1 cellular context compared by ENCODE assay signal in the genomic region with DNA sequence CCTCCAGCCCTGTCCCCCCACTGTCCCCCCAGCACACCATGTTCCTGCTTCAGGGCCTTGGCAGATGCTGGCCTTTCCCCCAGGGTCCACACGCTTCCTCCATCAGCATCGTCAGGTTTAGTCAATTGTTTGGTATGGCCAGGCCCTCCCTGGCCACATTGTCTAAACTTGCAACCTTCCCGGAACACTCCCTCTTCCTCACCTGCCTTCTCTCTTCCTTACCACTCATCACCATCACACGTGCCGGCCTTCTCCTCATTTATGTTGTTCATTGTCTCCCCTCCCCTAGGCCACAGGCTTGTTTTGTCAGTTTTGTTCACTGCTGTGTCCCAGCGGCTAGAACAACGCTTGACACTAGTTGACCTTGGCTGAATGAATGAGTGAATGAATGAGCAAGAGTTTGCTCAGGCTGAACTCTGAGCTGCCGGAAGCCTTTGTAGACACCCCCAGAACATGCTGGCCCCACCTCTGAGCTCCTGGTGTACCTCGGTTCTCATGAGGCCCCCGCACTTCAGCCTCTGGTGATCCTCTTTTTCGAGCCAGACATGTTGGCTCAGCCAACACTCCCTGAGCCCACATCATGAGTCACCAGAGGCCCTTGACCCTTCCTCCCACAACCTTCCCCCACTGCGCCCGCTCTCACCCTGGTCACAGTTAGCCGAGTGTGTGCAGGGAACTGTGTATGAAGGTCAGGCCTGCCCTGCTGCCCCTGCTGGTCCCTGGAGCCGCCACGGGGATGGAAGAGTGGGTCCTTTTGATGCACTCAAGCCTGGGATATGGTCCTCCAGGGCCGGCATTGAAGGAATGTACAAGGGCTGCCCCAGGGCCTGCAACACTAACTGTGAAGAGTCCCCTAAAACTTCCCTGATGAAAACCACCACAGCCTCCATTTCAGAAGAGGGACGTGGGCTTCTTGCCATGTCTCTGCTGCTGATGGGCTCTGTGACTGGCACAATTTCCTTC.
A peak's percentile ranks its signal among the peaks of the same experiment; 100 is the strongest.
TF ChIP-seq lines count a peak whose summit lies in the region.

No MANE protein-coding gene starts in this region.

TF ChIP-seq in K562, 482 proteins besides CTCF, POLR2A, EP300 and RAD21 (continued from another document and continues in another):
- TF ChIP-seq GATAD2A (IDR thresholded peaks at IDR 0.05) (peak; percentile 49; the same call in 1 of the 2 replicates), ZNF584 (CRISPR knock-in tag; IDR thresholded peaks at IDR 0.05; ENCODE audit: low read depth) (peak; percentile 81), RCOR1 (IDR thresholded peaks at IDR 0.05; ENCODE audit: borderline replicate concordance in 1 of 2, low read depth in 2 of 2, low read length in 2 of 2) (peak in 1 of 2 experiments; percentile 55; a peak in 2 of 4 replicates), CXXC5 (CRISPR knock-in tag; IDR thresholded peaks at IDR 0.05) (peak; percentile 19; the same call in 1 of the 2 replicates), CREM (IDR thresholded peaks at IDR 0.05; ENCODE audit: low read depth) (peak; percentile 75; the same call in 1 of the 2 replicates), ELF4 (CRISPR knock-in tag; IDR thresholded peaks at IDR 0.05) (peak; percentile 58; the same call in 1 of the 2 replicates), MTA1 (IDR thresholded peaks at IDR 0.05; ENCODE audit: borderline replicate concordance) (no peak), GTF2A2 (tag; IDR thresholded peaks at IDR 0.05) (no peak), CAMTA2 (CRISPR knock-in tag; conservative IDR thresholded peaks at IDR 0.05) (no peak), RNF2 (IDR thresholded peaks at IDR 0.05) (peak; percentile 84), LEF1 (IDR thresholded peaks at IDR 0.05) (peak; percentile 54; the same call in 1 of the 2 replicates), KLF16 (IDR thresholded peaks at IDR 0.05) (peak; percentile 37; the same call in 1 of the 2 replicates), CCNT2 (IDR thresholded peaks at IDR 0.05; ENCODE audit: borderline replicate concordance, extremely low read depth, insufficient read length, low read depth, low read length) (no peak), ZNF696 (CRISPR knock-in tag; conservative IDR thresholded peaks at IDR 0.05) (no peak), CREB1 (IDR thresholded peaks at IDR 0.05) (0 out of 2 replicates have a peak, but pooled peaks have one; percentile 23), CREB1 (CRISPR knock-in tag; IDR thresholded peaks at IDR 0.05) (no peak), NFRKB (IDR thresholded peaks at IDR 0.05; ENCODE audit: low read depth) (peak; percentile 83), ZNF311 (CRISPR knock-in tag; IDR thresholded peaks at IDR 0.05) (peak; percentile 72; the same call in 1 of the 2 replicates), ZNF354B (CRISPR knock-in tag; IDR thresholded peaks at IDR 0.05) (no peak), SMAD4 (CRISPR knock-in tag; conservative IDR thresholded peaks at IDR 0.05) (peak; percentile 78), ZNF224 (CRISPR knock-in tag; IDR thresholded peaks at IDR 0.05) (no peak), DPF2 (IDR thresholded peaks at IDR 0.05) (peak; percentile 80), NR2C2 (CRISPR knock-in tag; IDR thresholded peaks at IDR 0.05) (peak; percentile 34; the same call in 1 of the 2 replicates), NR2C2 (tag; IDR thresholded peaks at IDR 0.05) (peak; percentile 89), SMARCA4 (IDR thresholded peaks at IDR 0.05) (peak; percentile 79), HNRNPK (IDR thresholded peaks at IDR 0.05; ENCODE audit: low read depth, low read length, poor library complexity, severe bottlenecking) (no peak), ARID1B (IDR thresholded peaks at IDR 0.05) (peak; percentile 75), ZEB2 (IDR thresholded peaks at IDR 0.05) (no peak), NRF1 (conservative IDR thresholded peaks at IDR 0.05 in 1 of 2, IDR thresholded peaks at IDR 0.05 in 1 of 2) (peak; percentile 38 to 55; a peak in 2 of 4 replicates), NELFE (IDR thresholded peaks at IDR 0.05; ENCODE audit: insufficient read depth, insufficient read length) (no peak), NCOA6 (IDR thresholded peaks at IDR 0.05) (no peak), CBFA2T3 (IDR thresholded peaks at IDR 0.05) (peak; percentile 51), LCOR (CRISPR knock-in tag; IDR thresholded peaks at IDR 0.05) (0 out of 2 replicates have a peak, but pooled peaks have one; percentile 53), CBX3 (IDR thresholded peaks at IDR 0.05; ENCODE audit: borderline replicate concordance in 1 of 2, low read length in 2 of 2) (peak in 1 of 2 experiments; percentile 34; a peak in 1 of 3 replicates), ZNF12 (CRISPR knock-in tag; IDR thresholded peaks at IDR 0.05) (no peak), SMARCE1 (IDR thresholded peaks at IDR 0.05) (peak; percentile 88), TBL1XR1 (IDR thresholded peaks at IDR 0.05; ENCODE audit: low read length in 2 of 2) (peak in 1 of 2 experiments; percentile 68; a peak in 1 of 4 replicates), SPI1 (IDR thresholded peaks at IDR 0.05; ENCODE audit: borderline replicate concordance, low read depth, low read length) (no peak)
- TF ChIP-seq, protein P1, sequence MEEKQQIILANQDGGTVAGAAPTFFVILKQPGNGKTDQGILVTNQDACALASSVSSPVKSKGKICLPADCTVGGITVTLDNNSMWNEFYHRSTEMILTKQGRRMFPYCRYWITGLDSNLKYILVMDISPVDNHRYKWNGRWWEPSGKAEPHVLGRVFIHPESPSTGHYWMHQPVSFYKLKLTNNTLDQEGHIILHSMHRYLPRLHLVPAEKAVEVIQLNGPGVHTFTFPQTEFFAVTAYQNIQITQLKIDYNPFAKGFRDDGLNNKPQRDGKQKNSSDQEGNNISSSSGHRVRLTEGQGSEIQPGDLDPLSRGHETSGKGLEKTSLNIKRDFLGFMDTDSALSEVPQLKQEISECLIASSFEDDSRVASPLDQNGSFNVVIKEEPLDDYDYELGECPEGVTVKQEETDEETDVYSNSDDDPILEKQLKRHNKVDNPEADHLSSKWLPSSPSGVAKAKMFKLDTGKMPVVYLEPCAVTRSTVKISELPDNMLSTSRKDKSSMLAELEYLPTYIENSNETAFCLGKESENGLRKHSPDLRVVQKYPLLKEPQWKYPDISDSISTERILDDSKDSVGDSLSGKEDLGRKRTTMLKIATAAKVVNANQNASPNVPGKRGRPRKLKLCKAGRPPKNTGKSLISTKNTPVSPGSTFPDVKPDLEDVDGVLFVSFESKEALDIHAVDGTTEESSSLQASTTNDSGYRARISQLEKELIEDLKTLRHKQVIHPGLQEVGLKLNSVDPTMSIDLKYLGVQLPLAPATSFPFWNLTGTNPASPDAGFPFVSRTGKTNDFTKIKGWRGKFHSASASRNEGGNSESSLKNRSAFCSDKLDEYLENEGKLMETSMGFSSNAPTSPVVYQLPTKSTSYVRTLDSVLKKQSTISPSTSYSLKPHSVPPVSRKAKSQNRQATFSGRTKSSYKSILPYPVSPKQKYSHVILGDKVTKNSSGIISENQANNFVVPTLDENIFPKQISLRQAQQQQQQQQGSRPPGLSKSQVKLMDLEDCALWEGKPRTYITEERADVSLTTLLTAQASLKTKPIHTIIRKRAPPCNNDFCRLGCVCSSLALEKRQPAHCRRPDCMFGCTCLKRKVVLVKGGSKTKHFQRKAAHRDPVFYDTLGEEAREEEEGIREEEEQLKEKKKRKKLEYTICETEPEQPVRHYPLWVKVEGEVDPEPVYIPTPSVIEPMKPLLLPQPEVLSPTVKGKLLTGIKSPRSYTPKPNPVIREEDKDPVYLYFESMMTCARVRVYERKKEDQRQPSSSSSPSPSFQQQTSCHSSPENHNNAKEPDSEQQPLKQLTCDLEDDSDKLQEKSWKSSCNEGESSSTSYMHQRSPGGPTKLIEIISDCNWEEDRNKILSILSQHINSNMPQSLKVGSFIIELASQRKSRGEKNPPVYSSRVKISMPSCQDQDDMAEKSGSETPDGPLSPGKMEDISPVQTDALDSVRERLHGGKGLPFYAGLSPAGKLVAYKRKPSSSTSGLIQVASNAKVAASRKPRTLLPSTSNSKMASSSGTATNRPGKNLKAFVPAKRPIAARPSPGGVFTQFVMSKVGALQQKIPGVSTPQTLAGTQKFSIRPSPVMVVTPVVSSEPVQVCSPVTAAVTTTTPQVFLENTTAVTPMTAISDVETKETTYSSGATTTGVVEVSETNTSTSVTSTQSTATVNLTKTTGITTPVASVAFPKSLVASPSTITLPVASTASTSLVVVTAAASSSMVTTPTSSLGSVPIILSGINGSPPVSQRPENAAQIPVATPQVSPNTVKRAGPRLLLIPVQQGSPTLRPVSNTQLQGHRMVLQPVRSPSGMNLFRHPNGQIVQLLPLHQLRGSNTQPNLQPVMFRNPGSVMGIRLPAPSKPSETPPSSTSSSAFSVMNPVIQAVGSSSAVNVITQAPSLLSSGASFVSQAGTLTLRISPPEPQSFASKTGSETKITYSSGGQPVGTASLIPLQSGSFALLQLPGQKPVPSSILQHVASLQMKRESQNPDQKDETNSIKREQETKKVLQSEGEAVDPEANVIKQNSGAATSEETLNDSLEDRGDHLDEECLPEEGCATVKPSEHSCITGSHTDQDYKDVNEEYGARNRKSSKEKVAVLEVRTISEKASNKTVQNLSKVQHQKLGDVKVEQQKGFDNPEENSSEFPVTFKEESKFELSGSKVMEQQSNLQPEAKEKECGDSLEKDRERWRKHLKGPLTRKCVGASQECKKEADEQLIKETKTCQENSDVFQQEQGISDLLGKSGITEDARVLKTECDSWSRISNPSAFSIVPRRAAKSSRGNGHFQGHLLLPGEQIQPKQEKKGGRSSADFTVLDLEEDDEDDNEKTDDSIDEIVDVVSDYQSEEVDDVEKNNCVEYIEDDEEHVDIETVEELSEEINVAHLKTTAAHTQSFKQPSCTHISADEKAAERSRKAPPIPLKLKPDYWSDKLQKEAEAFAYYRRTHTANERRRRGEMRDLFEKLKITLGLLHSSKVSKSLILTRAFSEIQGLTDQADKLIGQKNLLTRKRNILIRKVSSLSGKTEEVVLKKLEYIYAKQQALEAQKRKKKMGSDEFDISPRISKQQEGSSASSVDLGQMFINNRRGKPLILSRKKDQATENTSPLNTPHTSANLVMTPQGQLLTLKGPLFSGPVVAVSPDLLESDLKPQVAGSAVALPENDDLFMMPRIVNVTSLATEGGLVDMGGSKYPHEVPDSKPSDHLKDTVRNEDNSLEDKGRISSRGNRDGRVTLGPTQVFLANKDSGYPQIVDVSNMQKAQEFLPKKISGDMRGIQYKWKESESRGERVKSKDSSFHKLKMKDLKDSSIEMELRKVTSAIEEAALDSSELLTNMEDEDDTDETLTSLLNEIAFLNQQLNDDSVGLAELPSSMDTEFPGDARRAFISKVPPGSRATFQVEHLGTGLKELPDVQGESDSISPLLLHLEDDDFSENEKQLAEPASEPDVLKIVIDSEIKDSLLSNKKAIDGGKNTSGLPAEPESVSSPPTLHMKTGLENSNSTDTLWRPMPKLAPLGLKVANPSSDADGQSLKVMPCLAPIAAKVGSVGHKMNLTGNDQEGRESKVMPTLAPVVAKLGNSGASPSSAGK (IDR thresholded peaks at IDR 0.05) = peak; percentile 37
- TF ChIP-seq, protein P2, sequence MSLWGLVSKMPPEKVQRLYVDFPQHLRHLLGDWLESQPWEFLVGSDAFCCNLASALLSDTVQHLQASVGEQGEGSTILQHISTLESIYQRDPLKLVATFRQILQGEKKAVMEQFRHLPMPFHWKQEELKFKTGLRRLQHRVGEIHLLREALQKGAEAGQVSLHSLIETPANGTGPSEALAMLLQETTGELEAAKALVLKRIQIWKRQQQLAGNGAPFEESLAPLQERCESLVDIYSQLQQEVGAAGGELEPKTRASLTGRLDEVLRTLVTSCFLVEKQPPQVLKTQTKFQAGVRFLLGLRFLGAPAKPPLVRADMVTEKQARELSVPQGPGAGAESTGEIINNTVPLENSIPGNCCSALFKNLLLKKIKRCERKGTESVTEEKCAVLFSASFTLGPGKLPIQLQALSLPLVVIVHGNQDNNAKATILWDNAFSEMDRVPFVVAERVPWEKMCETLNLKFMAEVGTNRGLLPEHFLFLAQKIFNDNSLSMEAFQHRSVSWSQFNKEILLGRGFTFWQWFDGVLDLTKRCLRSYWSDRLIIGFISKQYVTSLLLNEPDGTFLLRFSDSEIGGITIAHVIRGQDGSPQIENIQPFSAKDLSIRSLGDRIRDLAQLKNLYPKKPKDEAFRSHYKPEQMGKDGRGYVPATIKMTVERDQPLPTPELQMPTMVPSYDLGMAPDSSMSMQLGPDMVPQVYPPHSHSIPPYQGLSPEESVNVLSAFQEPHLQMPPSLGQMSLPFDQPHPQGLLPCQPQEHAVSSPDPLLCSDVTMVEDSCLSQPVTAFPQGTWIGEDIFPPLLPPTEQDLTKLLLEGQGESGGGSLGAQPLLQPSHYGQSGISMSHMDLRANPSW (CRISPR knock-in tag; IDR thresholded peaks at IDR 0.05) = no peak
- TF ChIP-seq, protein P3, sequence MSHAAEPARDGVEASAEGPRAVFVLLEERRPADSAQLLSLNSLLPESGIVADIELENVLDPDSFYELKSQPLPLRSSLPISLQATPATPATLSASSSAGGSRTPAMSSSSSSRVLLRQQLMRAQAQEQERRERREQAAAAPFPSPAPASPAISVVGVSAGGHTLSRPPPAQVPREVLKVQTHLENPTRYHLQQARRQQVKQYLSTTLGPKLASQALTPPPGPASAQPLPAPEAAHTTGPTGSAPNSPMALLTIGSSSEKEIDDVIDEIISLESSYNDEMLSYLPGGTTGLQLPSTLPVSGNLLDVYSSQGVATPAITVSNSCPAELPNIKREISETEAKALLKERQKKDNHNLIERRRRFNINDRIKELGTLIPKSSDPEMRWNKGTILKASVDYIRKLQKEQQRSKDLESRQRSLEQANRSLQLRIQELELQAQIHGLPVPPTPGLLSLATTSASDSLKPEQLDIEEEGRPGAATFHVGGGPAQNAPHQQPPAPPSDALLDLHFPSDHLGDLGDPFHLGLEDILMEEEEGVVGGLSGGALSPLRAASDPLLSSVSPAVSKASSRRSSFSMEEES (CRISPR knock-in tag; IDR thresholded peaks at IDR 0.05) = no peak
- TF ChIP-seq, protein P4, sequence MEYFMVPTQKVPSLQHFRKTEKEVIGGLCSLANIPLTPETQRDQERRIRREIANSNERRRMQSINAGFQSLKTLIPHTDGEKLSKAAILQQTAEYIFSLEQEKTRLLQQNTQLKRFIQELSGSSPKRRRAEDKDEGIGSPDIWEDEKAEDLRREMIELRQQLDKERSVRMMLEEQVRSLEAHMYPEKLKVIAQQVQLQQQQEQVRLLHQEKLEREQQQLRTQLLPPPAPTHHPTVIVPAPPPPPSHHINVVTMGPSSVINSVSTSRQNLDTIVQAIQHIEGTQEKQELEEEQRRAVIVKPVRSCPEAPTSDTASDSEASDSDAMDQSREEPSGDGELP (CRISPR knock-in tag; IDR thresholded peaks at IDR 0.05; ENCODE audit: borderline replicate concordance) = no peak; the same call in 1 of the 2 replicates
